ENCODE assay signal across 13 cellular contexts in genomic region chr7:90607196-90607595, GRCh38.
"Had no signal": no experiment of that assay in that cellular context is flagged by ENCODE, and none has a peak within 500 bp of the region (broad histone marks: within the 10 kb centered on the region; RNA-seq: fewer than 3 reads in every experiment).

No MANE protein-coding gene starts in this region.

- H3K27ac ChIP-seq: pancreas, uterus had no signal

- H3K36me3 ChIP-seq: pancreas, uterus had no signal

- ATAC-seq: activated CD4-positive, CD25-positive, alpha-beta regulatory T cell treated with anti-CD3 and anti-CD28 coated beads, Interleukin-2, amount 50 U/mL, for 24 hours; esophagus mucosa; pancreas; T-cell had no signal

- H3K9me3 ChIP-seq: pancreas, uterus had no signal

- H3K4me1 ChIP-seq: pancreas, uterus had no signal

- FAIRE-seq: colon, pancreas had no signal

- H3K27me3 ChIP-seq: pancreas, uterus had no signal

- DNase-seq: activated naive CD4-positive, alpha-beta T cell treated with anti-CD3 and anti-CD28 coated beads, Interleukin-2, amount 10 ng/mL, durations not matched to agents 7 days and 5 days; activated T-cell treated with anti-CD3 and anti-CD28 coated beads for 4 hours; hypothalamus; kidney glomerular epithelial cell; midbrain; pancreas; stimulated activated CD4-positive, alpha-beta T cell treated with anti-CD3 and anti-CD28 coated beads, Interleukin-1b, Interleukin-23, amount 100 ng/mL, for 48 hours; T-cell; T1000; uterus had no signal

- H3K4me3 ChIP-seq: pancreas, uterus had no signal
